ENCODE assay signal across 10 cellular contexts in genomic region chr13:48578516-48579166, GRCh38. TPM values are rescaled to one million over a fixed set of nuclear protein-coding genes. Genes with fewer than 3 reads are reported as not detected.
DNase-seq lines count a peak whose midpoint lies in the region; ATAC-seq and TF ChIP-seq lines count a peak whose summit lies in the region.
"Had no signal": no experiment of that assay in that cellular context is flagged by ENCODE, and none has a peak within 500 bp of the region (broad histone marks: within the 10 kb centered on the region; RNA-seq: fewer than 3 reads in every experiment).

No MANE protein-coding gene starts in this region.

- no peak overlapping the region for H4K91ac ChIP-seq in H9 (ENCODE audit: insufficient read length, low read depth, low read length)

- no peaks in the 10 kb centered on the region for H3K36me3 ChIP-seq in lower lobe of right lung

- H4K5ac ChIP-seq in H9 (ENCODE audit: insufficient read length, low read depth, low read length) = no peak overlapping the region

- H3K4me1 ChIP-seq in lower lobe of right lung (peaks cover 21% of the 10 kb centered on the region), H9 (ENCODE audit: insufficient read depth, low read length) (no peaks in the 10 kb centered on the region)

- no peaks in the 10 kb centered on the region for H3K23me2 ChIP-seq in H9 (ENCODE audit: insufficient read length, low read depth, low read length, poor library complexity, severe bottlenecking)

- H4K8ac ChIP-seq in H9 (replicated peaks; ENCODE audit: insufficient read length, low read depth, low read length) = no peak overlapping the region

- H3K4me3 ChIP-seq in lower lobe of right lung = no peak overlapping the region

- no peak overlapping the region for H2BK120ac ChIP-seq in H9 (ENCODE audit: low read depth, low read length, poor library complexity, severe bottlenecking)

- H3K4me1 Mint-ChIP-seq in T-cell (peaks cover 12 to 30% (median 15%) of the 10 kb centered on the region in 3 donors), H9 (0 out of 4 replicates have a peak, but pooled peaks cover 2 to 5% of the 10 kb centered on the region in 2 experiments)

- H3K79me1 ChIP-seq in H9 (ENCODE audit: insufficient read depth, low read depth, low read length, poor library complexity, severe bottlenecking) = no peaks in the 10 kb centered on the region

- POLR2A ChIA-PET in T-cell (lab: Charles Lee) = interaction anchor here in 1 of 2 donors (0.6 kb wide), 1 partner anchor 177 kb away, joined by 4 read pairs; no protein-coding TSS in a partner anchor

- no CpG with 5 or more reads among the region's 3 CpGs for WGBS in H9 (ENCODE audit: extremely low coverage, insufficient read length, low lambda C conversion rate)

- no peaks in the 10 kb centered on the region for H3K27me3 ChIP-seq in lower lobe of right lung (ENCODE audit: low read depth)
- H3K27me3 ChIP-seq in H9 (ENCODE audit: insufficient read depth, low read length) = no peaks in the 10 kb centered on the region

- no peak overlapping the region for H3K23ac ChIP-seq in H9 (ENCODE audit: insufficient read length, low read depth, low read length)

- intact Hi-C loops in lower lobe of right lung (cut with DNase I) = no loop called here

- no peak overlapping the region for H3K4ac ChIP-seq in H9 (ENCODE audit: low read depth, low read length)

- H3K4me3 Mint-ChIP-seq in T-cell (no peak overlapping the region), H9 (no peak overlapping the region)

- no peaks in the 10 kb centered on the region for H3K79me2 ChIP-seq in H9 (ENCODE audit: insufficient read depth, low read length)

- H3K4me2 ChIP-seq in H9 (ENCODE audit: insufficient read depth, insufficient read length, low read length) = no peak overlapping the region

- no peak overlapping the region for H2AK5ac ChIP-seq in H9 (ENCODE audit: insufficient read length, low read length)

- H3K27me3 Mint-ChIP-seq in T-cell (peaks cover 0 to 9% of the 10 kb centered on the region in 2 donors), H9 (ENCODE audit: low read depth) (no peaks in the 10 kb centered on the region)

- no peaks in the 10 kb centered on the region for H3K9me3 Mint-ChIP-seq in T-cell
- no peaks in the 10 kb centered on the region for H3K9me3 Mint-ChIP-seq in H9

- DNase-seq in lower lobe of right lung = no peak
- no peak for DNase-seq in NK-92 (lab: John Stamatoyannopoulos, UW; ENCODE audit: unreplicated experiment)
- DNase-seq in iPS-NIHi11 (ENCODE audit: low spot score) = no peak
- no peak for DNase-seq in T-cell
- no peak for DNase-seq in H9
- DNase-seq: activated effector memory CD4-positive, alpha-beta T cell treated with Interleukin-2 at 50 U/mL for 16 hours; NCI-H524 had no signal

- TF ChIP-seq CTCF in lower lobe of right lung (IDR thresholded peaks at IDR 0.05) (no peak), H9 (conservative IDR thresholded peaks at IDR 0.05) (no peak)

- H2BK12ac ChIP-seq in H9 (ENCODE audit: insufficient read length, low read depth, low read length) = no peak overlapping the region

- H3K27ac Mint-ChIP-seq in T-cell = no peak overlapping the region
- H3K27ac Mint-ChIP-seq in H9 = no peak overlapping the region

- H3K9me3 ChIP-seq in lower lobe of right lung (no peaks in the 10 kb centered on the region), H9 (ENCODE audit: control insufficient read depth, low read depth, low read length) (no peaks in the 10 kb centered on the region)

- ATAC-seq in GM18519 (IDR thresholded peaks at IDR 0.05; ENCODE audit: low FRiP score, unreplicated experiment) = peak; percentile 31
- ATAC-seq in GM21717 (IDR thresholded peaks at IDR 0.05; ENCODE audit: unreplicated experiment) = peak; percentile 68
- ATAC-seq in HG03558 (IDR thresholded peaks at IDR 0.05; ENCODE audit: extremely low read depth, unreplicated experiment) = peak; percentile 34
- peak in 1 of 2 donors; percentile 4 for ATAC-seq in lower lobe of right lung
- no peak for ATAC-seq in T-cell (replicated peaks in 1 of 4)

- H3K14ac ChIP-seq in H9 (ENCODE audit: insufficient read depth, low read length) = no peak overlapping the region

- no peak overlapping the region for H2AFZ ChIP-seq in H9 (ENCODE audit: low read length)

- H2BK15ac ChIP-seq in H9 (ENCODE audit: low read depth, low read length) = no peak overlapping the region

- no peak overlapping the region for H3K18ac ChIP-seq in H9 (ENCODE audit: insufficient read length, low read depth, low read length)

- no peak overlapping the region for H3K9ac ChIP-seq in H9 (ENCODE audit: extremely low read depth, insufficient read length, low read length)

- H3K36me3 Mint-ChIP-seq in T-cell (no peaks in the 10 kb centered on the region), H9 (ENCODE audit: insufficient read depth in 1 of 3, low read depth in 3 of 3) (no peaks in the 10 kb centered on the region)

- no peaks in the 10 kb centered on the region for H4K20me1 ChIP-seq in H9 (ENCODE audit: control insufficient read depth, insufficient read depth, insufficient read length)

- CTCF ChIA-PET in T-cell (lab: Charles Lee) = interaction anchor here (0.7 to 8.8 kb wide), 7 partner anchors 9 to 1035 kb away, joined by 3 to 183 read pairs (median 6); no protein-coding TSS in a partner anchor

- H3T11ph ChIP-seq in H9 (ENCODE audit: low read length) = no peak overlapping the region

- H2BK20ac ChIP-seq in H9 (ENCODE audit: low read depth, low read length, poor library complexity, severe bottlenecking) = no peak overlapping the region

- H3K27ac ChIP-seq in lower lobe of right lung = peak overlapping the region; percentile 66
- no peak overlapping the region for H3K27ac ChIP-seq in H9 (ENCODE audit: insufficient read length, low read depth, low read length)

- H2BK5ac ChIP-seq in H9 (ENCODE audit: insufficient read length, low read length) = no peak overlapping the region

- no peak overlapping the region for H3K56ac ChIP-seq in H9 (ENCODE audit: insufficient read length, low read depth, low read length)

RNA-seq across cellular contexts. Expression of gene RCBTB2, which starts 45.8 kb away (rescaled TPM):
- total RNA-seq in lower lobe of right lung = 20.1 TPM
- 10 to 100 TPM; 10.4 to 19.7 (median 16.2) TPM for total RNA-seq in T-cell
- total RNA-seq in H9 (2021) = 11.5 and 11.7 TPM in 2 replicates

Comparison
In these comparisons a context has a peak if more than half of its experiments do, and no peak if none do; other contexts are left out.
1. ATAC-seq: peak in GM18519 (single experiment), GM21717 (single experiment) and HG03558 (single experiment); none in T-cell (0 of 4).